Comparison of ENCODE assay signal across 28 cellular contexts in the genomic region with DNA sequence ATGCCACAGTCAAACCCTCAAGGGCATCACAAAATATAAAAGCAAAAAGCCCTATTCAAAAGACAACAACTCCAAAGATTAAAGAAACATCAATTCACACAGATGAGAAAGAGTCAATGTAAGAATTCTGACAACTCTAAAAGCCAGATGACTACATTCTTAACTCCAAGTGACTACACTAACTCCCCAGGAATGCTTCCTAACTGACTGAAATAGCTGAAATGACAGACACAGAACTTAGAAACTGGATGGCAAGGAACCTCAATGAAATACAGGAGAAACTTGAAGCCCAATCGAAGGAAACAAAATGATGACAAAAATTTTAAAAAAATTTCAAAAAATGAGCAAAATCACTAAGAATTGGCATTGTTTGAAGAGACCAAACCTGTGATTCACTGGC.
DNase-seq lines count a peak whose midpoint lies in the region; ATAC-seq and TF ChIP-seq lines count a peak whose summit lies in the region.
"Had no signal": no experiment of that assay in that cellular context is flagged by ENCODE, and none has a peak within 500 bp of the region (broad histone marks: within the 10 kb centered on the region; RNA-seq: fewer than 3 reads in every experiment).

No MANE protein-coding gene starts in this region.

- H3K27me3 Mint-ChIP-seq in HFFc6 (ENCODE audit: insufficient read depth): no peaks in the 10 kb centered on the region
- H3K27me3 Mint-ChIP-seq: activated CD4-positive, alpha-beta memory T cell treated with anti-CD3 and anti-CD28 coated beads, Interleukin-2, amount 10 ng/mL, durations not matched to agents 7 days and 5 days; activated naive CD4-positive, alpha-beta T cell treated with anti-CD3 and anti-CD28 coated beads, Interleukin-2, amount 50 U/mL, for 24 hours; CD4-positive, alpha-beta memory T cell; stimulated activated naive CD8-positive, alpha-beta T cell treated with anti-CD3 and anti-CD28 coated beads, Interleukin-15, Interleukin-2, amounts not matched to agents 100 ng/mL and 50 ng/mL, for 24 hours had no signal

- DNase-seq in A172 (ENCODE audit: low spot score) (peak; percentile 2), HFFc6 (peak; percentile 66), astrocyte of the hippocampus (ENCODE audit: low read depth, low spot score) (peak; percentile 36), fibroblast of peridontal ligament (ENCODE audit: extremely low read depth) (peak; percentile 39), putamen (ENCODE audit: low spot score) (no peak), islet precursor cell (no peak), activated T-cell treated with anti-CD3 and anti-CD28 coated beads for 4 hours (no peak)
- DNase-seq: activated CD4-positive, alpha-beta memory T cell treated with anti-CD3 and anti-CD28 coated beads, Interleukin-2, amount 10 ng/mL, durations not matched to agents 7 days and 5 days; activated CD8-positive, alpha-beta memory T cell treated with anti-CD3 and anti-CD28 coated beads, Interleukin-2, amount 50 U/mL, for 4 hours; caudate nucleus; CD4-positive, alpha-beta memory T cell; cortex of kidney; endodermal cell; hypothalamus; immature natural killer cell; NCI-H1417; NCI-H2029; NCI-H524 treated with DMSO at 0.1 percent for 48 hours; pancreas; SHP77; stimulated activated CD4-positive, alpha-beta T cell treated with anti-CD3 and anti-CD28 coated beads, Interleukin-2, amount 100 ng/mL, for 24 hours had no signal

- peaks cover 18% of the 10 kb centered on the region; the same call in 1 of the 2 replicates for H3K4me1 Mint-ChIP-seq in HFFc6 (ENCODE audit: low read depth)
- H3K4me1 Mint-ChIP-seq: activated CD4-positive, alpha-beta memory T cell treated with anti-CD3 and anti-CD28 coated beads, Interleukin-2, amount 10 ng/mL, durations not matched to agents 7 days and 5 days; activated naive CD4-positive, alpha-beta T cell treated with anti-CD3 and anti-CD28 coated beads, Interleukin-2, amount 50 U/mL, for 24 hours; CD4-positive, alpha-beta memory T cell; endodermal cell; immature natural killer cell; neural crest cell had no signal

- H3K27ac Mint-ChIP-seq in HFFc6: peak overlapping the region; percentile 64; the same call in 1 of the 2 replicates
- H3K27ac Mint-ChIP-seq: activated CD4-positive, alpha-beta memory T cell treated with anti-CD3 and anti-CD28 coated beads, Interleukin-2, amount 10 ng/mL, durations not matched to agents 7 days and 5 days; activated naive CD4-positive, alpha-beta T cell treated with anti-CD3 and anti-CD28 coated beads, Interleukin-2, amount 50 U/mL, for 24 hours; activated T-helper 2 cell treated with anti-CD3 and anti-CD28 coated beads, Interferon-gamma antibody, Interleukin-2, Interleukin-4, amounts not matched to agents 10 μg/mL and 5 μg/mL and 100 μg/mL, durations not matched to agents 14 hours and 24 hours and 36 hours; CD4-positive, alpha-beta memory T cell; endodermal cell; immature natural killer cell; stimulated activated naive CD8-positive, alpha-beta T cell treated with anti-CD3 and anti-CD28 coated beads, Interleukin-15, Interleukin-2, amounts not matched to agents 100 ng/mL and 50 ng/mL, for 24 hours; T-helper 2 cell treated with Interferon-gamma antibody and Interleukin-4, amounts not matched to agents 5 μg/mL and 100 μg/mL, for 36 hours had no signal

- no peak for ATAC-seq in GM19324 (IDR thresholded peaks at IDR 0.05; ENCODE audit: low FRiP score, unreplicated experiment)
- ATAC-seq: Panc1, pancreas had no signal

- no peaks in the 10 kb centered on the region for H3K36me3 Mint-ChIP-seq in HFFc6 (ENCODE audit: low read depth)
- H3K36me3 Mint-ChIP-seq: activated naive CD4-positive, alpha-beta T cell treated with anti-CD3 and anti-CD28 coated beads, Interleukin-2, amount 50 U/mL, for 24 hours; CD4-positive, alpha-beta memory T cell; immature natural killer cell had no signal

- TF ChIP-seq CTCF in HFFc6 (IDR thresholded peaks at IDR 0.05): no peak

- H3K9me3 Mint-ChIP-seq in HFFc6: no peaks in the 10 kb centered on the region; the same call in 1 of the 2 replicates
- H3K9me3 Mint-ChIP-seq: activated naive CD4-positive, alpha-beta T cell treated with anti-CD3 and anti-CD28 coated beads, Interleukin-2, amount 50 U/mL, for 24 hours; activated T-helper 2 cell treated with anti-CD3 and anti-CD28 coated beads, Interferon-gamma antibody, Interleukin-2, Interleukin-4, amounts not matched to agents 10 μg/mL and 5 μg/mL and 100 μg/mL, durations not matched to agents 14 hours and 24 hours and 36 hours; endodermal cell; T-helper 2 cell treated with Interferon-gamma antibody and Interleukin-4, amounts not matched to agents 5 μg/mL and 100 μg/mL, for 36 hours had no signal

- H3K4me3 Mint-ChIP-seq in HFFc6: peak overlapping the region; percentile 2; the same call in 1 of the 2 replicates
- H3K4me3 Mint-ChIP-seq: activated CD4-positive, alpha-beta memory T cell treated with anti-CD3 and anti-CD28 coated beads, Interleukin-2, amount 10 ng/mL, durations not matched to agents 7 days and 5 days; activated naive CD4-positive, alpha-beta T cell treated with anti-CD3 and anti-CD28 coated beads, Interleukin-2, amount 50 U/mL, for 24 hours; CD4-positive, alpha-beta memory T cell; endodermal cell; immature natural killer cell; neural crest cell; stimulated activated naive CD8-positive, alpha-beta T cell treated with anti-CD3 and anti-CD28 coated beads, Interleukin-15, Interleukin-2, amounts not matched to agents 100 ng/mL and 50 ng/mL, for 24 hours; T-helper 2 cell treated with Interferon-gamma antibody and Interleukin-4, amounts not matched to agents 5 μg/mL and 100 μg/mL, for 36 hours had no signal

Comparison
In these comparisons a context has a peak if more than half of its experiments do, and no peak if none do; other contexts are left out.
1. DNase-seq: peak in A172 (single experiment), HFFc6 (single experiment), astrocyte of the hippocampus (single experiment) and fibroblast of peridontal ligament (single experiment); none in putamen (single experiment), islet precursor cell (single experiment) and activated T-cell treated with anti-CD3 and anti-CD28 coated beads for 4 hours (single experiment).